Comparison of ENCODE assay signal across 9 cellular contexts in the genomic region with DNA sequence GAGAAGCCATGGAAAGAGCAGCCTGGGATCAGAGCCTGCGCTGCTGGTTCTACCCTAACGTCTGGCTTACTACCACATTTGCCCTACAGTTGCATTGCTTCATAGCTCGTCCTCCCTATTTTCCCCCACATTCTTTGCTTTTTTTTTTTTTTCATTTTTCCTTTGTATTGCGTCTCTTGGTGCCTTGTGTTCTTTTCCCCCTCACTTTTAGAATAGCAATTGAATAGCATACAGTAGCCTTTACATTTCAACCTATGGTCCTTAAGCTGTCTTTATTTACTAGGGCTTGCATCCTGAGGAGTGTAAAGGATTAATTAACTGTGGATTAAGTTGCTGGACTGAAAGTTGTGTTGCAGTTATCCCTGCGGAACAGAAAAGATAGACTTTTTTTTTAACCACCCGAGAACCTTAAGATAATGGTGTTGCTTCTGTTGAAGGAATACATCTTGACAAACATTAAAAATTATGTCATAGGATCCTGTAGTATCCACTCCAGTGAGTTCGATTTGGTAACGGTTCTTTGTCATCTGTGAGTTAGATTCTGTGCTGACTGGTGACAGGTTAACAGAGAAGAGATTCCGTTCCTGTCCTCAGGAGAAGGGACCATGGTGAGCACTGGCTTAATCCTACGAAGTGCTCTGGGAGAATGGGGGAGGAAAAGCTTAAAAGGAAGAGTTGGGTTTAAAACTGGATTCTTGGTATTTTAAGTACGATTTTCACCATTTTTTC.
DNase-seq lines count a peak whose midpoint lies in the region; ATAC-seq, FAIRE-seq and TF ChIP-seq lines count a peak whose summit lies in the region.
"Had no signal": no experiment of that assay in that cellular context is flagged by ENCODE, and none has a peak within 500 bp of the region (broad histone marks: within the 10 kb centered on the region; RNA-seq: fewer than 3 reads in every experiment).

No MANE protein-coding gene starts in this region.

- FAIRE-seq in astrocyte (lab: Jason Lieb, UNC), result peak; percentile 67

- H3K27me3 ChIP-seq in astrocyte (ENCODE audit: insufficient read depth, low read length) (no peaks in the 10 kb centered on the region), layer of hippocampus (ENCODE audit: control insufficient read depth, insufficient read depth, low read length) (no peaks in the 10 kb centered on the region), thymus (ENCODE audit: control insufficient read depth, insufficient read depth) (no peaks in the 10 kb centered on the region)
- H3K27me3 ChIP-seq in effector memory CD4-positive, alpha-beta T cell (replicated peaks; ENCODE audit: control insufficient read depth, insufficient read depth, low read length, poor library complexity, severe bottlenecking), result peaks cover 6% of the 10 kb centered on the region

- WGBS in thymus, result 17% methylated on average over 11 of the region's 11 CpGs

- no peak for ATAC-seq in HG03460 (IDR thresholded peaks at IDR 0.05; ENCODE audit: unreplicated experiment)

- H3K4me1 Mint-ChIP-seq in astrocyte (ENCODE audit: low read depth, unreplicated experiment), result peaks cover 19% of the 10 kb centered on the region

- no peaks in the 10 kb centered on the region for H3K27me3 Mint-ChIP-seq in astrocyte (ENCODE audit: low read depth, unreplicated experiment)

- H3K9me3 ChIP-seq in astrocyte (ENCODE audit: insufficient read depth, low read depth, low read length) (no peaks in the 10 kb centered on the region), thymus (ENCODE audit: control insufficient read depth) (no peaks in the 10 kb centered on the region)
- no peaks in the 10 kb centered on the region for H3K9me3 ChIP-seq in effector memory CD4-positive, alpha-beta T cell (ENCODE audit: control insufficient read depth, low read length)

- H3K9ac ChIP-seq in astrocyte (ENCODE audit: low read length), result peak overlapping the region; percentile 91

- no peaks in the 10 kb centered on the region for H3K9me3 Mint-ChIP-seq in astrocyte (ENCODE audit: unreplicated experiment)

- H3K4me1 ChIP-seq in astrocyte (ENCODE audit: insufficient read depth, low read length) (peaks cover 8% of the 10 kb centered on the region), thymus (ENCODE audit: control insufficient read depth, insufficient read depth, low read length) (no peaks in the 10 kb centered on the region)
- no peaks in the 10 kb centered on the region for H3K4me1 ChIP-seq in effector memory CD4-positive, alpha-beta T cell (ENCODE audit: control insufficient read depth, insufficient read depth, low read length, poor library complexity, severe bottlenecking)

- peak overlapping the region; percentile 91 for H3K4me3 Mint-ChIP-seq in astrocyte (ENCODE audit: unreplicated experiment)

- peaks cover 27% of the 10 kb centered on the region for H3K79me2 ChIP-seq in astrocyte (ENCODE audit: insufficient read depth, low read length)

- H4K20me1 ChIP-seq in astrocyte (ENCODE audit: insufficient read depth, low read length), result no peaks in the 10 kb centered on the region

- H3K4me2 ChIP-seq in astrocyte (ENCODE audit: low read length), result peak overlapping the region; percentile 91

- H3K27ac ChIP-seq in astrocyte (ENCODE audit: low read depth, low read length), result peak overlapping the region; percentile 95
- H3K27ac ChIP-seq in layer of hippocampus (ENCODE audit: low read depth, low read length), result peak overlapping the region; percentile 85
- H3K27ac ChIP-seq in thymus (ENCODE audit: low read depth), result peak overlapping the region; percentile 94
- H3K27ac ChIP-seq in effector memory CD4-positive, alpha-beta T cell (ENCODE audit: insufficient read depth, low read length, poor library complexity, severe bottlenecking), result no peak overlapping the region

- no peaks in the 10 kb centered on the region for H3K36me3 Mint-ChIP-seq in astrocyte (ENCODE audit: low read depth, unreplicated experiment)
- H3K36me3 Mint-ChIP-seq: CD4-positive, CD25-positive, alpha-beta regulatory T cell had no signal

- H3K27ac Mint-ChIP-seq in astrocyte (ENCODE audit: unreplicated experiment), result peak overlapping the region; percentile 85
- H3K27ac Mint-ChIP-seq: CD4-positive, CD25-positive, alpha-beta regulatory T cell had no signal

- TF ChIP-seq CTCF in astrocyte (IDR thresholded peaks at IDR 0.05; ENCODE audit: insufficient read depth, low read depth, low read length), result no peak

- H3K4me3 ChIP-seq in astrocyte (ENCODE audit: insufficient read depth, low read depth, low read length) (peak overlapping the region; percentile 92), thymus (ENCODE audit: low read length) (peak overlapping the region; percentile 71)
- H3K4me3 ChIP-seq in effector memory CD4-positive, alpha-beta T cell (ENCODE audit: insufficient read depth, low read depth, low read length, poor library complexity, severe bottlenecking), result no peak overlapping the region

- peak; percentile 51 for DNase-seq in DMS79 treated with DMSO at 0.1 percent for 48 hours (lab: John Stamatoyannopoulos, UW)
- no peak for DNase-seq in DMS79 (lab: John Stamatoyannopoulos, UW)
- DNase-seq in NCI-H1092 (lab: John Stamatoyannopoulos, UW), result peak; percentile 6
- DNase-seq in astrocyte (ENCODE audit: low read depth), result peak; percentile 22
- no peak for DNase-seq in effector memory CD4-positive, alpha-beta T cell

- H3K36me3 ChIP-seq in astrocyte (ENCODE audit: insufficient read depth, low read length) (no peaks in the 10 kb centered on the region), thymus (ENCODE audit: control insufficient read depth, insufficient read depth) (no peaks in the 10 kb centered on the region)
- no peaks in the 10 kb centered on the region for H3K36me3 ChIP-seq in effector memory CD4-positive, alpha-beta T cell (ENCODE audit: control insufficient read depth, insufficient read depth, low read length)

- H2AFZ ChIP-seq in astrocyte (ENCODE audit: low read depth, low read length), result peak overlapping the region; percentile 84

Comparison
In these comparisons a context has a peak if more than half of its experiments do, and no peak if none do; other contexts are left out.
1. DNase-seq: peak in DMS79 treated with DMSO at 0.1 percent for 48 hours (single experiment), NCI-H1092 (single experiment) and astrocyte (single experiment); none in DMS79 (single experiment) and effector memory CD4-positive, alpha-beta T cell (0 of 3).